In genomic region chr10:100653238-100653956, GRCh38 we compare ENCODE assay signal across 12 cellular contexts.
DNase-seq lines count a peak whose midpoint lies in the region; ATAC-seq and TF ChIP-seq lines count a peak whose summit lies in the region.
"Had no signal": no experiment of that assay in that cellular context is flagged by ENCODE, and none has a peak within 500 bp of the region (broad histone marks: within the 10 kb centered on the region; RNA-seq: fewer than 3 reads in every experiment).

No MANE protein-coding gene starts in this region.

- H2AFZ ChIP-seq in OCI-LY3 (ENCODE audit: low read depth, low read length) = 0 out of 2 replicates have a peak overlapping the region, but pooled peaks have one; percentile 5
- no peak overlapping the region for H2AFZ ChIP-seq in osteoblast (ENCODE audit: low read length)
- H2AFZ ChIP-seq: parathyroid adenoma had no signal

- no peaks in the 10 kb centered on the region for H3K9me3 ChIP-seq in DOHH2 (ENCODE audit: control insufficient read depth, insufficient read depth, low read length)
- no peaks in the 10 kb centered on the region for H3K9me3 ChIP-seq in OCI-LY3 (ENCODE audit: insufficient read depth, low read length)
- H3K9me3 ChIP-seq in esophagus muscularis mucosa = no peaks in the 10 kb centered on the region
- H3K9me3 ChIP-seq in osteoblast (ENCODE audit: low read depth, low read length) = no peaks in the 10 kb centered on the region
- H3K9me3 ChIP-seq in aorta (ENCODE audit: control insufficient read depth, low read length) = no peaks in the 10 kb centered on the region

- H4K20me1 ChIP-seq in DOHH2 (ENCODE audit: control insufficient read depth, insufficient read depth, low read depth, low read length) (no peaks in the 10 kb centered on the region), OCI-LY3 (ENCODE audit: insufficient read depth, low read length) (no peaks in the 10 kb centered on the region), osteoblast (ENCODE audit: insufficient read depth, low read length) (no peaks in the 10 kb centered on the region)

- no peaks in the 10 kb centered on the region for H3F3A ChIP-seq in DOHH2 (ENCODE audit: control insufficient read depth, insufficient read depth)

- no peak for TF ChIP-seq POLR2A in esophagus muscularis mucosa (IDR thresholded peaks at IDR 0.05; ENCODE audit: low read depth)

- intact Hi-C loops in esophagus muscularis mucosa (cut with DNase I) = no loop called here
- intact Hi-C loops in aorta (cut with DNase I) = no loop called here

- H3K4me2 ChIP-seq in DOHH2 (ENCODE audit: low read length) = peak overlapping the region; percentile 59
- peak overlapping the region; percentile 48 for H3K4me2 ChIP-seq in OCI-LY3 (ENCODE audit: low read length)
- no peak overlapping the region for H3K4me2 ChIP-seq in osteoblast (ENCODE audit: insufficient read depth, low read length)

- H3K4me3 ChIP-seq in DOHH2 (ENCODE audit: low read length) (no peak overlapping the region), OCI-LY3 (ENCODE audit: low read length) (peak overlapping the region; percentile 73), esophagus muscularis mucosa (peak overlapping the region in 3 of 4 donors; percentile 23 to 44 (median 35)), osteoblast (ENCODE audit: insufficient read depth, low read length) (no peak overlapping the region), aorta (ENCODE audit: low read length in 2 of 2) (no peak overlapping the region)

- H3K27me3 ChIP-seq in DOHH2 (ENCODE audit: control insufficient read depth, low read length) = peaks cover 39% of the 10 kb centered on the region
- H3K27me3 ChIP-seq in OCI-LY3 (ENCODE audit: low read depth, low read length) = no peaks in the 10 kb centered on the region
- H3K27me3 ChIP-seq in esophagus muscularis mucosa = peaks cover 0 to 97% (median 59%) of the 10 kb centered on the region in 4 donors
- H3K27me3 ChIP-seq in osteoblast (ENCODE audit: insufficient read depth, low read length) = peaks cover 58% of the 10 kb centered on the region
- no peaks in the 10 kb centered on the region for H3K27me3 ChIP-seq in aorta (ENCODE audit: control insufficient read depth in 1 of 2, insufficient read depth in 2 of 2, low read length in 1 of 2)

- WGBS in esophagus muscularis mucosa = 10% methylated on average over 9 of the region's 9 CpGs
- WGBS in aorta, 2 donors = 8 to 13% methylated on average over 9 of the region's 9 CpGs

- no peaks in the 10 kb centered on the region for H3K79me2 ChIP-seq in DOHH2 (ENCODE audit: control insufficient read depth, low read length)
- H3K79me2 ChIP-seq in OCI-LY3 (ENCODE audit: low read length) = no peaks in the 10 kb centered on the region
- no peaks in the 10 kb centered on the region for H3K79me2 ChIP-seq in osteoblast (ENCODE audit: insufficient read depth, low read length)
- H3K79me2 ChIP-seq: parathyroid adenoma had no signal

- TF ChIP-seq CTCF in DOHH2 (IDR thresholded peaks at IDR 0.05; ENCODE audit: low read depth, low read length, poor library complexity, severe bottlenecking) (no peak), OCI-LY3 (IDR thresholded peaks at IDR 0.05; ENCODE audit: low read depth, low read length) (no peak), esophagus muscularis mucosa (IDR thresholded peaks at IDR 0.05) (no peak), osteoblast (IDR thresholded peaks at IDR 0.05; ENCODE audit: extremely low read depth, low read depth, low read length) (no peak), GM10266 (IDR thresholded peaks at IDR 0.05; ENCODE audit: control insufficient read depth, insufficient read depth, low read depth, missing control alignments) (no peak)

- H3K4me1 ChIP-seq in DOHH2 (ENCODE audit: control insufficient read depth, low read length) (peaks cover 14% of the 10 kb centered on the region), OCI-LY3 (ENCODE audit: low read length) (peaks cover 41% of the 10 kb centered on the region), esophagus muscularis mucosa (peaks cover 8 to 37% (median 34%) of the 10 kb centered on the region in 4 donors), osteoblast (ENCODE audit: insufficient read depth, low read length) (no peaks in the 10 kb centered on the region), aorta (ENCODE audit: control insufficient read depth in 1 of 2, insufficient read depth in 2 of 2, low read length in 2 of 2) (no peaks in the 10 kb centered on the region)
- H3K4me1 ChIP-seq: parathyroid adenoma had no signal

- DNase-seq in esophagus muscularis mucosa (ENCODE audit: extremely low spot score) (no peak), osteoblast (ENCODE audit: insufficient read length, low spot score, missing footprints) (peak; percentile 82), GM10266 (ENCODE audit: extremely low spot score) (no peak), iPS-NIHi7 (ENCODE audit: extremely low spot score) (no peak), aorta (no peak)
- DNase-seq: activated gamma-delta T cell, NCI-H1436, NCI-H510A, SHP77 had no signal

- no peak for TF ChIP-seq EP300 in esophagus muscularis mucosa (IDR thresholded peaks at IDR 0.05)

- no peak for ATAC-seq in aorta (ENCODE audit: low FRiP score)

- H3K36me3 ChIP-seq in DOHH2 (ENCODE audit: control insufficient read depth, low read length) = no peaks in the 10 kb centered on the region
- no peaks in the 10 kb centered on the region for H3K36me3 ChIP-seq in OCI-LY3 (replicated peaks; ENCODE audit: low read depth, low read length)
- no peaks in the 10 kb centered on the region for H3K36me3 ChIP-seq in esophagus muscularis mucosa
- H3K36me3 ChIP-seq in osteoblast (ENCODE audit: insufficient read depth, low read length) = no peaks in the 10 kb centered on the region
- H3K36me3 ChIP-seq in aorta (ENCODE audit: control insufficient read depth in 1 of 2, insufficient read depth in 2 of 2, low read length in 1 of 2) = no peaks in the 10 kb centered on the region

- H3K9me2 ChIP-seq in DOHH2 (replicated peaks; ENCODE audit: control insufficient read depth, low read length) = no peaks in the 10 kb centered on the region

- H3K27ac ChIP-seq in DOHH2 (ENCODE audit: low read depth, low read length) (no peak overlapping the region), OCI-LY3 (ENCODE audit: low read length) (peak overlapping the region; percentile 34), esophagus muscularis mucosa (replicated peaks in 1 of 4) (no peak overlapping the region), osteoblast (ENCODE audit: low read depth, low read length) (no peak overlapping the region), aorta (ENCODE audit: low read depth in 1 of 2, low read length in 2 of 2) (no peak overlapping the region)
- H3K27ac ChIP-seq: parathyroid adenoma had no signal

- H3K9ac ChIP-seq in OCI-LY3 (ENCODE audit: low read length) = peak overlapping the region; percentile 52; the same call in 1 of the 2 replicates
- H3K9ac ChIP-seq: parathyroid adenoma had no signal

Comparison
In these comparisons a context has a peak if more than half of its experiments do, and no peak if none do; other contexts are left out.
1. H3K4me3 ChIP-seq: peak in OCI-LY3 (single experiment) and esophagus muscularis mucosa (3 of 4); none in DOHH2 (single experiment), osteoblast (single experiment) and aorta (0 of 2).